Comparison of ENCODE assay signal across 12 cellular contexts in genomic region chr11:73237471-73238290, GRCh38. TPM values are rescaled to one million over a fixed set of nuclear protein-coding genes. Genes with fewer than 3 reads are reported as not detected.
DNase-seq lines count a peak whose midpoint lies in the region; ATAC-seq and TF ChIP-seq lines count a peak whose summit lies in the region.
"Had no signal": no experiment of that assay in that cellular context is flagged by ENCODE, and none has a peak within 500 bp of the region (broad histone marks: within the 10 kb centered on the region; RNA-seq: fewer than 3 reads in every experiment).

No MANE protein-coding gene starts in this region.

- H3K9ac ChIP-seq in GM23248: no peak overlapping the region

- H3K79me2 ChIP-seq in GM23248 (ENCODE audit: insufficient read depth): no peaks in the 10 kb centered on the region

- in situ Hi-C loops in GM23248 (cut with MboI): no loop called here

- H3K27me3 Mint-ChIP-seq in glutamatergic neuron (ENCODE audit: unreplicated experiment): no peaks in the 10 kb centered on the region

- no peak overlapping the region for H3K27ac Mint-ChIP-seq in glutamatergic neuron (ENCODE audit: unreplicated experiment)
- H3K27ac Mint-ChIP-seq: stimulated activated naive CD8-positive, alpha-beta T cell treated with anti-CD3 and anti-CD28 coated beads, Interleukin-15, amount 100 ng/mL, for 72 hours had no signal

- ATAC-seq in HG03378 (IDR thresholded peaks at IDR 0.05; ENCODE audit: unreplicated experiment) (no peak), HG03565 (IDR thresholded peaks at IDR 0.05; ENCODE audit: unreplicated experiment) (no peak)

- no peak overlapping the region for H3K4me3 Mint-ChIP-seq in glutamatergic neuron (ENCODE audit: unreplicated experiment)
- H3K4me3 Mint-ChIP-seq: stimulated activated naive CD8-positive, alpha-beta T cell treated with anti-CD3 and anti-CD28 coated beads, Interleukin-15, amount 100 ng/mL, for 72 hours had no signal

- H3F3A ChIP-seq in GM23248 (ENCODE audit: insufficient read depth): no peaks in the 10 kb centered on the region

- no peak overlapping the region for H3K4me2 ChIP-seq in GM23248 (ENCODE audit: unreplicated experiment)

- H3K4me3 ChIP-seq in GM23248: no peak overlapping the region

- no peaks in the 10 kb centered on the region for H3K9me3 Mint-ChIP-seq in glutamatergic neuron (ENCODE audit: unreplicated experiment)
- H3K9me3 Mint-ChIP-seq: stimulated activated naive CD8-positive, alpha-beta T cell treated with anti-CD3 and anti-CD28 coated beads, Interleukin-15, amount 100 ng/mL, for 72 hours had no signal

- no peak overlapping the region for H3K27ac ChIP-seq in GM23248

- H3K9me2 ChIP-seq in GM23248 (ENCODE audit: insufficient read depth): no peaks in the 10 kb centered on the region

- intact Hi-C loops in posterior vena cava (cut with DNase I): no loop called here

- peaks cover 15% of the 10 kb centered on the region for H3K4me1 ChIP-seq in GM23248 (ENCODE audit: insufficient read depth)

- H3K36me3 ChIP-seq in GM23248 (ENCODE audit: low read depth): no peaks in the 10 kb centered on the region
- H3K36me3 ChIP-seq: BE2C had no signal

- no peak for TF ChIP-seq CTCF in glutamatergic neuron (IDR thresholded peaks at IDR 0.05; ENCODE audit: partially characterized antibody, unreplicated experiment)

- peak; percentile 62 for DNase-seq in GM23248
- DNase-seq in amniotic epithelial cell (ENCODE audit: low read depth): peak; percentile 55
- peak; percentile 2 for DNase-seq in glutamatergic neuron
- DNase-seq in posterior vena cava (ENCODE audit: low spot score): peak; percentile 78
- DNase-seq in ecto neural progenitor cell (ENCODE audit: low spot score): no peak
- DNase-seq in activated CD8-positive, alpha-beta memory T cell treated with anti-CD3 and anti-CD28 coated beads, Interleukin-2, amount 50 U/mL, for 48 hours: no peak
- DNase-seq: NCI-H187, SIG-M5 had no signal

- H3K27me3 ChIP-seq in GM23248 (replicated peaks; ENCODE audit: insufficient read depth): no peaks in the 10 kb centered on the region
- H3K27me3 ChIP-seq: BE2C had no signal

- 70 to 77% methylated on average over 10 of the region's 10 CpGs for WGBS in GM23248 (ENCODE audit: low coverage in 1 of 2, low lambda C conversion rate in 2 of 2, missing lambda C conversion rate in 2 of 2), 2 experiments

- H4K20me1 ChIP-seq in GM23248 (ENCODE audit: insufficient read depth): no peaks in the 10 kb centered on the region

- H2AFZ ChIP-seq in GM23248: no peak overlapping the region

- peaks cover 3% of the 10 kb centered on the region for H3K4me1 Mint-ChIP-seq in glutamatergic neuron (ENCODE audit: low read depth, unreplicated experiment)

- no peaks in the 10 kb centered on the region for H3K9me3 ChIP-seq in GM23248 (ENCODE audit: low read depth)
- H3K9me3 ChIP-seq: BE2C had no signal

- H3K36me3 Mint-ChIP-seq in glutamatergic neuron (ENCODE audit: unreplicated experiment): no peaks in the 10 kb centered on the region

RNA-seq across cellular contexts. Expression of gene P2RY2, which starts 19.6 kb away (rescaled TPM):
- not detected in 2 replicates for total RNA-seq in GM23248 (2014; rRNA removed; shearing (Covaris generic))
- polyA plus RNA-seq in GM23248 (2016; fragmentation: Nextera tagmentation; extraction: Ambion mirVana): not detected in 2 replicates
- total RNA-seq in glutamatergic neuron (ENCODE audit: unreplicated experiment) (0.69 TPM), posterior vena cava (1 to 10 TPM in 1 of 2 donors, under 1 TPM in 1; 0.74 to 3.1 TPM)

RNA-seq across cellular contexts. Expression of gene P2RY6, which starts 34.5 kb away (rescaled TPM):
- 0.76 TPM in 1 of 2 replicates, not detected in the other for total RNA-seq in GM23248 (2014; rRNA removed; shearing (Covaris generic))
- 0.99 and 1.5 TPM in 2 replicates for polyA plus RNA-seq in GM23248 (2016; fragmentation: Nextera tagmentation; extraction: Ambion mirVana)
- total RNA-seq in glutamatergic neuron (ENCODE audit: unreplicated experiment) (not detected), posterior vena cava (1 to 10 TPM; 2.5 to 4.9 TPM)

Comparison
In these comparisons a context has a peak if more than half of its experiments do, and no peak if none do; other contexts are left out.
1. DNase-seq: peak in GM23248 (single experiment), amniotic epithelial cell (single experiment), glutamatergic neuron (single experiment) and posterior vena cava (single experiment); none in ecto neural progenitor cell (single experiment) and activated CD8-positive, alpha-beta memory T cell treated with anti-CD3 and anti-CD28 coated beads, Interleukin-2, amount 50 U/mL, for 48 hours (single experiment).